20 cellular contexts compared by ENCODE assay signal in genomic region chr6:160337301-160337700, GRCh38. TPM values are rescaled to one million over a fixed set of nuclear protein-coding genes. Genes with fewer than 3 reads are reported as not detected.
DNase-seq lines count a peak whose midpoint lies in the region; ATAC-seq, FAIRE-seq and TF ChIP-seq lines count a peak whose summit lies in the region.
"Had no signal": no experiment of that assay in that cellular context is flagged by ENCODE, and none has a peak within 500 bp of the region (broad histone marks: within the 10 kb centered on the region; RNA-seq: fewer than 3 reads in every experiment).

No MANE protein-coding gene starts in this region.

- ATAC-seq in GM21367 (IDR thresholded peaks at IDR 0.05; ENCODE audit: unreplicated experiment) = no peak
- ATAC-seq: body of pancreas; CD8-positive, alpha-beta T cell; sciatic nerve had no signal

- DNase-seq in ACHN = peak; percentile 48
- DNase-seq in HT1080 (ENCODE audit: low read depth) = peak; percentile 88
- peak; percentile 62 for DNase-seq in brain microvascular endothelial cell
- DNase-seq in keratinocyte (ENCODE audit: low read depth, low spot score) = no peak
- no peak for DNase-seq in BE2C
- no peak for DNase-seq in stimulated activated CD4-positive, alpha-beta T cell treated with anti-CD3 and anti-CD28 coated beads, Interleukin-2, amount 100 ng/mL, for 48 hours
- DNase-seq in cerebellum (ENCODE audit: low spot score) = no peak
- DNase-seq: activated CD4-positive, alpha-beta T cell treated with anti-CD3 and anti-CD28 coated beads, Interleukin-2, amount 10 ng/mL, durations not matched to agents 7 days and 5 days; activated naive CD4-positive, alpha-beta T cell treated with Interleukin-2 at 50 U/mL for 16 hours; activated T-cell treated with anti-CD3 and anti-CD28 coated beads for 4 hours; body of pancreas; CD8-positive, alpha-beta T cell; dorsolateral prefrontal cortex; left ventricle myocardium inferior; NCI-H1092; NCI-H748 treated with DMSO at 0.1 percent for 48 hours; stimulated activated CD4-positive, alpha-beta T cell treated with anti-CD3 and anti-CD28 coated beads, Interleukin-1b, Interleukin-23, amount 100 ng/mL, for 48 hours had no signal

- no peaks in the 10 kb centered on the region for H3K9me1 ChIP-seq in keratinocyte (ENCODE audit: control insufficient read depth, extremely low read depth, insufficient read depth, low read length)

- H3K27me3 ChIP-seq in brain microvascular endothelial cell (replicated peaks) (no peaks in the 10 kb centered on the region), keratinocyte (ENCODE audit: control insufficient read depth, extremely low read depth, insufficient read depth, low read length) (no peaks in the 10 kb centered on the region), BE2C (no peaks in the 10 kb centered on the region)
- H3K27me3 ChIP-seq: body of pancreas, vagina had no signal

- dilution Hi-C loops in keratinocyte (cut with MboI; ENCODE audit: extremely low pct_ligation_motif_present, low sequenced_read_pairs) = no loop called here

- FAIRE-seq in keratinocyte (lab: Jason Lieb, UNC) = peak; percentile 88

- no peak overlapping the region for H3K9ac ChIP-seq in keratinocyte (ENCODE audit: control insufficient read depth, extremely low read depth, insufficient read depth, low read length)

- H3K27ac ChIP-seq in brain microvascular endothelial cell = no peak overlapping the region
- H3K27ac ChIP-seq in keratinocyte (ENCODE audit: control insufficient read depth, insufficient read depth, low read length) = no peak overlapping the region
- H3K27ac ChIP-seq: body of pancreas, dorsolateral prefrontal cortex, left ventricle myocardium inferior, vagina had no signal

- no peaks in the 10 kb centered on the region for H3K79me2 ChIP-seq in keratinocyte (ENCODE audit: control insufficient read depth, insufficient read depth, low read length)

- in situ Hi-C loops in ACHN (cut with HindIII; ENCODE audit: low pct_ligation_motif_present, low pct_unique_long_range_greater_than_20kb, low sequenced_read_pairs) (no loop called here), brain microvascular endothelial cell (cut with HindIII; ENCODE audit: low pct_ligation_motif_present, low sequenced_read_pairs) (no loop called here)

- H3K36me3 ChIP-seq in brain microvascular endothelial cell (replicated peaks) (no peaks in the 10 kb centered on the region), keratinocyte (ENCODE audit: control insufficient read depth in 2 of 2, extremely low read depth in 1 of 2, insufficient read depth in 2 of 2, low read length in 2 of 2) (no peaks in the 10 kb centered on the region), BE2C (no peaks in the 10 kb centered on the region)
- H3K36me3 ChIP-seq: left ventricle myocardium inferior, vagina had no signal

- H3K4me1 ChIP-seq in keratinocyte (ENCODE audit: control insufficient read depth, extremely low read depth, insufficient read depth, low read length) (peaks cover 13% of the 10 kb centered on the region), BE2C (no peaks in the 10 kb centered on the region)
- H3K4me1 ChIP-seq: body of pancreas, left ventricle myocardium inferior, vagina had no signal

- H4K20me1 ChIP-seq in keratinocyte (ENCODE audit: control insufficient read depth, extremely low read depth, insufficient read depth, low read length) = no peaks in the 10 kb centered on the region

- H3K9me3 ChIP-seq in keratinocyte (ENCODE audit: control insufficient read depth, low read depth, low read length) = no peaks in the 10 kb centered on the region
- H3K9me3 ChIP-seq in BE2C = no peaks in the 10 kb centered on the region
- H3K9me3 ChIP-seq: body of pancreas, left ventricle myocardium inferior, vagina had no signal

- peak overlapping the region; percentile 12 for H3K4me2 ChIP-seq in keratinocyte (ENCODE audit: control insufficient read depth, extremely low read depth, insufficient read depth, low read depth, low read length)

- H3K4me3 ChIP-seq in brain microvascular endothelial cell (ENCODE audit: low read depth, low read length) (no peak overlapping the region), keratinocyte (ENCODE audit: control insufficient read depth in 2 of 3, extremely low read depth in 1 of 3, insufficient read depth in 2 of 3, low read depth in 1 of 3, low read length in 3 of 3) (no peak overlapping the region), BE2C (ENCODE audit: low read depth, low read length) (no peak overlapping the region)
- H3K4me3 ChIP-seq: body of pancreas, dorsolateral prefrontal cortex, left ventricle myocardium inferior, vagina had no signal

- H2AFZ ChIP-seq in keratinocyte (ENCODE audit: control insufficient read depth, low read length) = no peak overlapping the region

- TF ChIP-seq CTCF in brain microvascular endothelial cell (IDR thresholded peaks at IDR 0.05; ENCODE audit: low read depth, low read length, missing control alignments) = no peak
- no peak for TF ChIP-seq CTCF in keratinocyte (optimal IDR thresholded peaks at IDR 0.05 in 1 of 3, IDR thresholded peaks at IDR 0.05 in 1 of 3, conservative IDR thresholded peaks at IDR 0.05 in 1 of 3; ENCODE audit: extremely low read depth in 1 of 3, insufficient read depth in 2 of 3, low read length in 3 of 3)
- TF ChIP-seq CTCF in BE2C (IDR thresholded peaks at IDR 0.05; ENCODE audit: low read depth, low read length) = no peak

RNA-seq across cellular contexts. Expression of gene SLC22A3, which starts 10.9 kb away (rescaled TPM):
- not detected in 2 replicates for total RNA-seq in HT1080 (2014; rRNA removed; shearing (Covaris generic))
- not detected in 2 replicates for polyA plus RNA-seq in HT1080 (2015; cell fraction: cytosol; rRNA removed)
- not detected in 2 replicates for polyA plus RNA-seq in HT1080 (2015; cell fraction: nucleus; rRNA removed)
- 1.8 to 3.1 TPM (median 1.9 TPM) in 3 replicates for polyA plus RNA-seq in keratinocyte
- 2.3 TPM for polyA plus RNA-seq in keratinocyte (2011; ENCODE audit: low read depth)
- polyA plus RNA-seq in keratinocyte (2011; cell fraction: cytosol; rRNA removed) = 1.3 and 1.8 TPM in 2 replicates
- 6.6 and 7.0 TPM in 2 replicates for polyA plus RNA-seq in keratinocyte (2011; cell fraction: nucleus; rRNA removed)
- polyA plus RNA-seq in keratinocyte (2012; ENCODE audit: low replicate concordance) = 1.6 and 7.3 TPM in 2 replicates
- 1.6 to 2.1 TPM (median 1.7 TPM) in 3 replicates for polyA minus RNA-seq in keratinocyte
- 1.7 TPM for polyA minus RNA-seq in keratinocyte (2011; cell fraction: cytosol; rRNA and poly(A)+ RNA removed)
- 2.1 and 3.7 TPM in 2 replicates for polyA minus RNA-seq in keratinocyte (2011; cell fraction: nucleus; rRNA and poly(A)+ RNA removed)
- polyA plus RNA-seq in BE2C (2012; ENCODE audit: insufficient read depth, insufficient read length, low read depth) = not detected
- 4.3 TPM for total RNA-seq in cerebellum
- total RNA-seq: activated CD4-positive, alpha-beta T cell treated with anti-CD3 and anti-CD28 coated beads, Interleukin-2, amount 10 ng/mL, durations not matched to agents 7 days and 5 days; CD8-positive, alpha-beta T cell had no signal

Comparison
In these comparisons a context has a peak if more than half of its experiments do, and no peak if none do; other contexts are left out.
1. DNase-seq: peak in ACHN (single experiment), HT1080 (single experiment) and brain microvascular endothelial cell (single experiment); none in keratinocyte (single experiment), BE2C (single experiment), stimulated activated CD4-positive, alpha-beta T cell treated with anti-CD3 and anti-CD28 coated beads, Interleukin-2, amount 100 ng/mL, for 48 hours (0 of 2) and cerebellum (single experiment).